Comparison of ENCODE assay signal across 8 cellular contexts in genomic region chr5:122842016-122842580, GRCh38.
"Had no signal": no experiment of that assay in that cellular context is flagged by ENCODE, and none has a peak within 500 bp of the region (broad histone marks: within the 10 kb centered on the region; RNA-seq: fewer than 3 reads in every experiment).

No MANE protein-coding gene starts in this region.

- H3K9ac ChIP-seq: KMS-11 had no signal

- FAIRE-seq: HTR-8/SVneo had no signal

- H3K27ac ChIP-seq: KMS-11 had no signal

- DNase-seq: GOT3, H7, HCEC 1CT, HFFc6, IMR-90, KBM-7 had no signal

- H3K4me2 ChIP-seq: KMS-11 had no signal
